ENCODE assay signal across 17 cellular contexts in genomic region chrX:68896581-68896980, GRCh38.
"Had no signal": no experiment of that assay in that cellular context is flagged by ENCODE, and none has a peak within 500 bp of the region (broad histone marks: within the 10 kb centered on the region; RNA-seq: fewer than 3 reads in every experiment).

No MANE protein-coding gene starts in this region.

- ATAC-seq: foreskin keratinocyte; naive thymus-derived CD4-positive, alpha-beta T cell; psoas muscle; right lobe of liver; stimulated activated memory B cell treated with anti-CD40 and anti-IgM and Interleukin-4, amounts not matched to agents 10 μg/mL and 1 μg/mL and 100 μg/mL, for 72 hours had no signal

- H3K27me3 Mint-ChIP-seq: dendritic cell treated with granulocyte-macrophage colony-stimulating factor and Interleukin-4, amounts not matched to agents 40 ng/mL and 50 ng/mL, for 4 days; naive thymus-derived CD4-positive, alpha-beta T cell; stimulated activated naive CD8-positive, alpha-beta T cell treated with anti-CD3 and anti-CD28 coated beads, Interleukin-15, Interleukin-2, amounts not matched to agents 100 ng/mL and 50 ng/mL, for 24 hours had no signal

- H3K4me1 Mint-ChIP-seq: stimulated activated memory B cell treated with anti-CD40 and anti-IgM and Interleukin-4, amounts not matched to agents 10 μg/mL and 1 μg/mL and 100 μg/mL, for 72 hours had no signal

- H3K4me3 Mint-ChIP-seq: dendritic cell treated with granulocyte-macrophage colony-stimulating factor and Interleukin-4, amounts not matched to agents 40 ng/mL and 50 ng/mL, for 4 days; stimulated activated memory B cell treated with anti-CD40 and anti-IgM and Interleukin-4, amounts not matched to agents 10 μg/mL and 1 μg/mL and 100 μg/mL, for 72 hours; stimulated activated naive CD8-positive, alpha-beta T cell treated with anti-CD3 and anti-CD28 coated beads, Interleukin-15, Interleukin-2, amounts not matched to agents 100 ng/mL and 50 ng/mL, for 24 hours had no signal

- H3K27ac ChIP-seq: foreskin keratinocyte, right lobe of liver had no signal

- H3K27ac Mint-ChIP-seq: stimulated activated memory B cell treated with anti-CD40 and anti-IgM and Interleukin-4, amounts not matched to agents 10 μg/mL and 1 μg/mL and 100 μg/mL, for 72 hours; stimulated activated naive CD8-positive, alpha-beta T cell treated with anti-CD3 and anti-CD28 coated beads, Interleukin-15, Interleukin-2, amounts not matched to agents 100 ng/mL and 50 ng/mL, for 24 hours had no signal

- H3K4me3 ChIP-seq: hepatocyte, psoas muscle, right lobe of liver, thoracic aorta, transverse colon had no signal

- H3K9me3 Mint-ChIP-seq: dendritic cell treated with granulocyte-macrophage colony-stimulating factor and Interleukin-4, amounts not matched to agents 40 ng/mL and 50 ng/mL, for 4 days; stimulated activated memory B cell treated with anti-CD40 and anti-IgM and Interleukin-4, amounts not matched to agents 10 μg/mL and 1 μg/mL and 100 μg/mL, for 72 hours; stimulated activated naive CD8-positive, alpha-beta T cell treated with anti-CD3 and anti-CD28 coated beads, Interleukin-15, Interleukin-2, amounts not matched to agents 100 ng/mL and 50 ng/mL, for 24 hours had no signal

- H3K27me3 ChIP-seq: foreskin keratinocyte, hepatocyte, right lobe of liver, transverse colon had no signal

- DNase-seq: cerebellar nuclear complex; foreskin keratinocyte; mammary epithelial cell; naive thymus-derived CD4-positive, alpha-beta T cell; psoas muscle; retina; right lobe of liver; stimulated activated CD4-positive, alpha-beta T cell treated with anti-CD3 and anti-CD28 coated beads, Interleukin-15, amount 100 ng/mL, for 24 hours; stimulated activated CD4-positive, alpha-beta T cell treated with anti-CD3 and anti-CD28 coated beads, Interleukin-1b, Interleukin-23, amount 100 ng/mL, for 48 hours; stimulated activated CD4-positive, alpha-beta T cell treated with anti-CD3 and anti-CD28 coated beads, Interleukin-4, amount 100 ng/mL, for 24 hours; substantia nigra; transverse colon had no signal

- H3K36me3 ChIP-seq: right lobe of liver, thoracic aorta, transverse colon had no signal

- H3K9me3 ChIP-seq: psoas muscle, right lobe of liver, thoracic aorta, transverse colon had no signal

- H3K36me3 Mint-ChIP-seq: naive thymus-derived CD4-positive, alpha-beta T cell; stimulated activated memory B cell treated with anti-CD40 and anti-IgM and Interleukin-4, amounts not matched to agents 10 μg/mL and 1 μg/mL and 100 μg/mL, for 72 hours had no signal
